ENCODE assay signal across 8 cellular contexts in genomic region chr19:44093931-44094765, GRCh38. TPM values are rescaled to one million over a fixed set of nuclear protein-coding genes. Genes with fewer than 3 reads are reported as not detected.
DNase-seq lines count a peak whose midpoint lies in the region; ATAC-seq and TF ChIP-seq lines count a peak whose summit lies in the region.

ZNF224 (plus strand) TSS chr19:44094361; CDS start chr19:44097874, 3,513 bp downstream.

- H3K27me3 Mint-ChIP-seq in activated CD8-positive, alpha-beta T cell treated with anti-CD3 and anti-CD28 coated beads for 36 hours, result no peaks in the 10 kb centered on the region

- WGBS in ectodermal cell, 2 experiments, result 0% methylated on average over 50 of the region's 50 CpGs
- 0% methylated on average over 50 of the region's 50 CpGs for WGBS in lung, 2 donors

- H3K27me3 ChIP-seq in BJ (ENCODE audit: control insufficient read depth, insufficient read depth, low read length) (no peaks in the 10 kb centered on the region), ectodermal cell (ENCODE audit: control insufficient read depth, insufficient read depth, low read length, poor library complexity, severe bottlenecking) (no peaks in the 10 kb centered on the region), lung (ENCODE audit: control insufficient read depth, insufficient read depth) (no peaks in the 10 kb centered on the region)

- DNase-seq in BJ (ENCODE audit: low read depth) (peak; percentile 65), HK-2 (ENCODE audit: unreplicated experiment) (peak; percentile 92), NCI-H82 treated with DMSO at 0.1 percent for 48 hours (lab: John Stamatoyannopoulos, UW; ENCODE audit: unreplicated experiment) (peak; percentile 89), lung (ENCODE audit: low spot score) (peak; percentile 93)
- DNase-seq in activated CD8-positive, alpha-beta T cell treated with anti-CD3 and anti-CD28 coated beads for 36 hours, result peak; percentile 91
- peak; percentile 66 to 82 (median 77) for DNase-seq in stimulated activated CD4-positive, alpha-beta T cell treated with anti-CD3 and anti-CD28 coated beads, TNF-alpha, amount 100 ng/mL, for 24 hours (ENCODE audit: low read depth in 3 of 3)

- TF ChIP-seq CTCF in BJ (IDR thresholded peaks at IDR 0.05; ENCODE audit: insufficient read depth, low read depth, low read length), result no peak
- TF ChIP-seq CTCF in activated CD8-positive, alpha-beta T cell treated with anti-CD3 and anti-CD28 coated beads for 36 hours (IDR thresholded peaks at IDR 0.05), result no peak
- no peak for TF ChIP-seq CTCF in lung (IDR thresholded peaks at IDR 0.05; ENCODE audit: control extremely low read depth, extremely low read depth)

- H3K27ac Mint-ChIP-seq in activated CD8-positive, alpha-beta T cell treated with anti-CD3 and anti-CD28 coated beads for 36 hours, result peak within 1 kb of the TSS; percentile 95

- peak; percentile 83 for ATAC-seq in GM19438 (IDR thresholded peaks at IDR 0.05; ENCODE audit: low read depth, unreplicated experiment)
- ATAC-seq in activated CD8-positive, alpha-beta T cell treated with anti-CD3 and anti-CD28 coated beads for 36 hours, result peak; percentile 88
- peak; percentile 97 for ATAC-seq in lung (ENCODE audit: insufficient read depth, low FRiP score)

- H3K4me1 ChIP-seq in ectodermal cell (ENCODE audit: control insufficient read depth, insufficient read depth, low read length) (no peaks in the 10 kb centered on the region), lung (ENCODE audit: control insufficient read depth in 2 of 2, insufficient read depth in 2 of 2, low read length in 2 of 2) (peaks cover 0 to 4% of the 10 kb centered on the region in 2 donors)

- POLR2A ChIA-PET in BJ (lab: Charles Lee), result no interaction called here
- POLR2A ChIA-PET in activated CD8-positive, alpha-beta T cell treated with anti-CD3 and anti-CD28 coated beads for 36 hours (lab: Charles Lee), result interaction anchor here (1.1 to 1.8 kb wide), 3 partner anchors 18 to 159 kb away, joined by 3 to 5 read pairs (median 3); partner anchors contain the start of gene ZNF45

- H3K36me3 Mint-ChIP-seq in activated CD8-positive, alpha-beta T cell treated with anti-CD3 and anti-CD28 coated beads for 36 hours (ENCODE audit: low read depth), result peaks cover 26% of the 10 kb centered on the region

- H3K27ac ChIP-seq in ectodermal cell (ENCODE audit: insufficient read depth, low read depth, low read length, poor library complexity, severe bottlenecking) (no peak within 1 kb of the TSS), lung (ENCODE audit: low read depth in 1 of 2, low read length in 1 of 2) (peak within 1 kb of the TSS; percentile 56 to 81)

- no peaks in the 10 kb centered on the region for H3K9me3 Mint-ChIP-seq in activated CD8-positive, alpha-beta T cell treated with anti-CD3 and anti-CD28 coated beads for 36 hours

- H3K4me1 Mint-ChIP-seq in activated CD8-positive, alpha-beta T cell treated with anti-CD3 and anti-CD28 coated beads for 36 hours (ENCODE audit: low read depth), result peaks cover 15% of the 10 kb centered on the region

- H3K4me3 ChIP-seq in BJ (ENCODE audit: low read depth, low read length), result peak within 1 kb of the TSS; percentile 78
- peak within 1 kb of the TSS; percentile 88 for H3K4me3 ChIP-seq in ectodermal cell (ENCODE audit: insufficient read depth, low read depth, low read length)
- peak within 1 kb of the TSS; percentile 94 for H3K4me3 ChIP-seq in lung

- peak within 1 kb of the TSS; percentile 99 for H3K4me3 Mint-ChIP-seq in activated CD8-positive, alpha-beta T cell treated with anti-CD3 and anti-CD28 coated beads for 36 hours

- intact Hi-C loops in activated CD8-positive, alpha-beta T cell treated with anti-CD3 and anti-CD28 coated beads for 36 hours (cut with micrococcal nuclease), result no loop called here

- CTCF ChIA-PET in BJ (lab: Yijun Ruan, JAX), result interaction anchor here (0.5 to 1.0 kb wide), 2 partner anchors 45 to 564 kb away, joined by 3 to 4 read pairs; no protein-coding TSS in a partner anchor
- CTCF ChIA-PET in activated CD8-positive, alpha-beta T cell treated with anti-CD3 and anti-CD28 coated beads for 36 hours (lab: Charles Lee), result interaction anchor here (0.8 to 1.8 kb wide), 2 partner anchors 20 to 211 kb away, joined by 4 to 5 read pairs; partner anchors contain the start of gene ZNF235

- H3K9me3 ChIP-seq in ectodermal cell (ENCODE audit: control insufficient read depth, low read length) (no peaks in the 10 kb centered on the region), lung (ENCODE audit: control insufficient read depth in 2 of 2, insufficient read depth in 1 of 2, low read length in 1 of 2) (peaks cover 0 to 6% of the 10 kb centered on the region in 2 donors)

- no peaks in the 10 kb centered on the region for H3K36me3 ChIP-seq in BJ (ENCODE audit: control insufficient read depth, insufficient read depth, low read length)
- no peaks in the 10 kb centered on the region for H3K36me3 ChIP-seq in ectodermal cell (ENCODE audit: control insufficient read depth, insufficient read depth, low read length)
- H3K36me3 ChIP-seq in lung (ENCODE audit: control insufficient read depth in 2 of 2, insufficient read depth in 2 of 2, low read length in 2 of 2), result peaks cover 5 to 7% of the 10 kb centered on the region in 2 donors

RNA-seq across cellular contexts. Expression of gene ZNF224, which starts in this region (rescaled TPM):
- polyA plus RNA-seq in BJ (2011; rRNA removed) (13.2 and 17.1 TPM in 2 replicates), lung (10 to 100 TPM; 11.2 to 18.7 TPM)
- 13.8 and 18.7 TPM in 2 replicates for polyA minus RNA-seq in BJ (2011; rRNA and poly(A)+ RNA removed)
- 10 to 100 TPM; 13.3 to 14.0 TPM for total RNA-seq in activated CD8-positive, alpha-beta T cell treated with anti-CD3 and anti-CD28 coated beads for 36 hours
- 25.4 TPM for polyA plus RNA-seq in ectodermal cell (2013, experiment 1 of 4)
- polyA plus RNA-seq in ectodermal cell (2013, experiment 2 of 4), result 24.8 TPM
- polyA plus RNA-seq in ectodermal cell (2013, experiment 3 of 4), result 21.2 TPM
- polyA plus RNA-seq in ectodermal cell (2013, experiment 4 of 4), result 20.9 TPM
- 10 to 100 TPM; 19.8 to 63.7 TPM for total RNA-seq in lung
